ENCODE assay signal across 8 cellular contexts in the genomic region with DNA sequence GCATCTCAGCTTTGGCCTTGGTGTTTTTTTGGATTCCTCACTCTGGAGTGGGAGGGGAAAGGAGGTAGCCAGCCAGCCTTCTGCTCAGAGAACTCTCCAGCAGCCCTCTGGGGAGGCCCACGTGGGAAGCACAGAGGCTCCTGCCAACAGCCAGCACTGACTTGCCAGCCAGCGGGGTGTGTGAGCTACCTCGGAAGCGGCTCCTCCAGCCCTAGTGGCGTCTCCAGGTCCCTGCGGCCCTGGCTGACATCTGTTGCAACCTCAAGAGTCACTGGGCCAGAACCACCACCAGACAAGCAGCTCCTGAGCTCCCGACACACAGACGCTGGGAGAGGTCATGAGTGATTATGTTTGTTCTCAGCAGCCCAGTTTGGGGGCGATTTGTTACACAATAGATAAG.
DNase-seq lines count a peak whose midpoint lies in the region; ATAC-seq and TF ChIP-seq lines count a peak whose summit lies in the region.

No MANE protein-coding gene starts in this region.

- no peak overlapping the region for H2AFZ ChIP-seq in neural progenitor cell (replicated peaks)

- H3K9me3 Mint-ChIP-seq in neural progenitor cell = no peaks in the 10 kb centered on the region

- H3K4me2 ChIP-seq in BLaER1 treated with 17β-estradiol and CSF1 and Interleukin-3, amounts not matched to agents 10 nM and 100 nM = peak overlapping the region; percentile 64 to 89 (median 74)
- no peak overlapping the region for H3K4me2 ChIP-seq in neural progenitor cell

- peaks cover 2% of the 10 kb centered on the region for H3K36me3 Mint-ChIP-seq in neural progenitor cell

- H3K27me3 Mint-ChIP-seq in neural progenitor cell (ENCODE audit: insufficient read depth, low read depth) = peaks cover 2% of the 10 kb centered on the region

- no peaks in the 10 kb centered on the region for H3K36me3 ChIP-seq in BLaER1 treated with 17β-estradiol and CSF1 and Interleukin-3, amounts not matched to agents 10 nM and 100 nM
- H3K36me3 ChIP-seq in neural progenitor cell = no peaks in the 10 kb centered on the region

- peak overlapping the region in 9 of 11 experiments; percentile 56 to 86 (median 78); a peak in 18 of 22 replicates for H3K27ac ChIP-seq in BLaER1 treated with 17β-estradiol and CSF1 and Interleukin-3, amounts not matched to agents 10 nM and 100 nM
- H3K27ac ChIP-seq in neural progenitor cell = no peak overlapping the region

- H3K27me3 ChIP-seq in BLaER1 treated with 17β-estradiol and CSF1 and Interleukin-3, amounts not matched to agents 10 nM and 100 nM = no peaks in the 10 kb centered on the region
- no peaks in the 10 kb centered on the region for H3K27me3 ChIP-seq in neural progenitor cell

- H3K9me3 ChIP-seq in BLaER1 treated with 17β-estradiol and CSF1 and Interleukin-3, amounts not matched to agents 10 nM and 100 nM (replicated peaks in 1 of 11) = peaks cover 10 to 33% (median 14%) of the 10 kb centered on the region in 11 experiments; a peak in 14 of 22 replicates
- H3K9me3 ChIP-seq in neural progenitor cell (ENCODE audit: low read depth) = no peaks in the 10 kb centered on the region

- ATAC-seq in GM21619 (IDR thresholded peaks at IDR 0.05; ENCODE audit: unreplicated experiment) (no peak), HG02852 (IDR thresholded peaks at IDR 0.05; ENCODE audit: unreplicated experiment) (no peak), HG02938 (IDR thresholded peaks at IDR 0.05; ENCODE audit: unreplicated experiment) (no peak)

- no peaks in the 10 kb centered on the region for H3K79me2 ChIP-seq in neural progenitor cell (ENCODE audit: low read depth)

- H3K9ac ChIP-seq in BLaER1 treated with 17β-estradiol and CSF1 and Interleukin-3, amounts not matched to agents 10 nM and 100 nM = peak overlapping the region in 8 of 11 experiments; percentile 26 to 76 (median 59); a peak in 16 of 22 replicates
- H3K9ac ChIP-seq in neural progenitor cell = no peak overlapping the region

- H3F3A ChIP-seq in neural progenitor cell (ENCODE audit: low read depth) = no peaks in the 10 kb centered on the region

- peaks cover 5% of the 10 kb centered on the region for H3K4me1 Mint-ChIP-seq in neural progenitor cell

- DNase-seq in NCI-H1694 treated with DMSO at 0.1 percent for 48 hours (lab: John Stamatoyannopoulos, UW) = peak; percentile 95
- DNase-seq in fibroblast of gingiva (ENCODE audit: low read depth) = peak; percentile 50
- peak; percentile 49 for DNase-seq in neural progenitor cell (ENCODE audit: low spot score)
- no peak for DNase-seq in DMS114 treated with DMSO at 0.1 percent for 48 hours (lab: John Stamatoyannopoulos, UW; ENCODE audit: unreplicated experiment)

- H3K4me3 ChIP-seq in BLaER1 treated with 17β-estradiol and CSF1 and Interleukin-3, amounts not matched to agents 10 nM and 100 nM = 0 out of 20 replicates have a peak overlapping the region, but pooled peaks of 1 of the 10 experiments have one; percentile 4
- no peak overlapping the region for H3K4me3 ChIP-seq in neural progenitor cell

- peak; percentile 36 for TF ChIP-seq CTCF in neural progenitor cell (IDR thresholded peaks at IDR 0.05)

- no peak overlapping the region for H3K4me3 Mint-ChIP-seq in neural progenitor cell

- peaks cover 25 to 63% (median 47%) of the 10 kb centered on the region in 10 experiments for H3K4me1 ChIP-seq in BLaER1 treated with 17β-estradiol and CSF1 and Interleukin-3, amounts not matched to agents 10 nM and 100 nM
- no peaks in the 10 kb centered on the region for H3K4me1 ChIP-seq in neural progenitor cell

- H3K27ac Mint-ChIP-seq in neural progenitor cell = no peak overlapping the region

- no peaks in the 10 kb centered on the region for H4K20me1 ChIP-seq in BLaER1 treated with 17β-estradiol and CSF1 and Interleukin-3, amounts not matched to agents 10 nM and 100 nM
- H4K20me1 ChIP-seq in neural progenitor cell (ENCODE audit: low read depth) = no peaks in the 10 kb centered on the region
